Comparison of ENCODE assay signal across 19 cellular contexts in the genomic region with DNA sequence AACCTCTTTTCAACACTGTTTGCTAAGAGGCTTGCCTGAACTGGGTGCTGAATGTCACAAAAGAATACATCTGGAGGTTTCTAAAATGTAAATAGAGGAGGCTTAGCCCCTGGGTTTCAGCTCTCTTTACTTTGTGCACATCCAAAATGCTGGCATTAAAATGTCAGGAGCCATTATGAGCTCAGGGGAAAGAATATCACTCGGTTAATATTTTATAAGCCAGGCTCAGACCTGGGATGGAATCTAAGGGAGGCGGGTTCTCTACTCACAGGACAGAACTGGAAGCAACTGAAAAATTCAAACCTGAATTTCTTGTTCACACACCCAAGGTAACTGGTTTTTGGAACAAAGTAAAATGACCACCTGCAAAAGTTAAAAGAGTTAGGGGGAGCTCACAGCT.
DNase-seq lines count a peak whose midpoint lies in the region; ATAC-seq and TF ChIP-seq lines count a peak whose summit lies in the region.
"Had no signal": no experiment of that assay in that cellular context is flagged by ENCODE, and none has a peak within 500 bp of the region (broad histone marks: within the 10 kb centered on the region; RNA-seq: fewer than 3 reads in every experiment).

No MANE protein-coding gene starts in this region.

- H3K27ac ChIP-seq in GM23338 (ENCODE audit: low read depth): no peak overlapping the region
- H3K27ac ChIP-seq: coronary artery, vagina had no signal

- no peak for ATAC-seq in GM23338
- no peak for ATAC-seq in HG03095 (IDR thresholded peaks at IDR 0.05; ENCODE audit: unreplicated experiment)
- no peak for ATAC-seq in HG03139 (IDR thresholded peaks at IDR 0.05; ENCODE audit: unreplicated experiment)
- ATAC-seq: activated T-cell treated with anti-CD3 and anti-CD28 coated beads, Interleukin-2, amount 50 U/mL, for 4 hours had no signal

- H3K9me3 Mint-ChIP-seq in GM23338 (no peaks in the 10 kb centered on the region), nephron (no peaks in the 10 kb centered on the region)
- H3K9me3 Mint-ChIP-seq: activated T-cell treated with anti-CD3 and anti-CD28 coated beads, Interleukin-2, amount 50 U/mL, for 4 hours; nephron progenitor cell had no signal

- H3K4me3 ChIP-seq in GM23338: no peak overlapping the region
- H3K4me3 ChIP-seq: coronary artery, HAP-1, vagina had no signal

- H3K36me3 Mint-ChIP-seq in GM23338 (ENCODE audit: low read depth) (no peaks in the 10 kb centered on the region), nephron (ENCODE audit: low read depth) (no peaks in the 10 kb centered on the region)

- TF ChIP-seq CTCF in GM23338 (conservative IDR thresholded peaks at IDR 0.05; ENCODE audit: low read depth in 2 of 2): no peak
- TF ChIP-seq CTCF in nephron (IDR thresholded peaks at IDR 0.05; ENCODE audit: unreplicated experiment in 3 of 3): no peak

- H3K9me2 ChIP-seq in GM23338 (ENCODE audit: insufficient read depth): peaks cover 6% of the 10 kb centered on the region; the same call in 1 of the 2 replicates

- no peaks in the 10 kb centered on the region for H3K36me3 ChIP-seq in GM23338 (ENCODE audit: insufficient read depth)
- H3K36me3 ChIP-seq: HAP-1, vagina had no signal

- H3K27me3 Mint-ChIP-seq in GM23338 (ENCODE audit: insufficient read depth, low read depth, poor library complexity) (no peaks in the 10 kb centered on the region), nephron (ENCODE audit: low read depth) (peaks cover 30% of the 10 kb centered on the region)

- H4K20me1 ChIP-seq in GM23338 (replicated peaks; ENCODE audit: insufficient read depth): no peaks in the 10 kb centered on the region

- no peaks in the 10 kb centered on the region for H3K27me3 ChIP-seq in GM23338 (ENCODE audit: insufficient read depth)
- H3K27me3 ChIP-seq: vagina had no signal

- H3K4me3 Mint-ChIP-seq in GM23338 (no peak overlapping the region), nephron (no peak overlapping the region)
- H3K4me3 Mint-ChIP-seq: activated T-cell treated with anti-CD3 and anti-CD28 coated beads, Interleukin-2, amount 50 U/mL, for 4 hours; nephron progenitor cell had no signal

- 0 out of 2 replicates have a peak, but pooled peaks cover 7% of the 10 kb centered on the region for H3K4me1 ChIP-seq in GM23338 (ENCODE audit: insufficient read depth)
- H3K4me1 ChIP-seq: HAP-1 had no signal

- H3K4me1 Mint-ChIP-seq in GM23338: peaks cover 25% of the 10 kb centered on the region
- H3K4me1 Mint-ChIP-seq in nephron: peaks cover 10% of the 10 kb centered on the region
- H3K4me1 Mint-ChIP-seq: nephron progenitor cell had no signal

- H3K4me2 ChIP-seq in GM23338: no peak overlapping the region

- no peaks in the 10 kb centered on the region for H3F3A ChIP-seq in GM23338 (replicated peaks; ENCODE audit: low read depth)

- no peaks in the 10 kb centered on the region for H3K79me2 ChIP-seq in GM23338 (replicated peaks; ENCODE audit: insufficient read depth)

- DNase-seq in GM23338 (ENCODE audit: low spot score) (no peak), NCI-H146 treated with DMSO at 0.1 percent for 48 hours (lab: John Stamatoyannopoulos, UW; ENCODE audit: unreplicated experiment) (peak; percentile 99), NCI-H510A treated with DMSO at 0.1 percent for 48 hours (lab: John Stamatoyannopoulos, UW) (peak; percentile 83), nucleus accumbens (lab: John Stamatoyannopoulos, UW) (no peak)
- DNase-seq: activated CD4-positive, CD25-positive, alpha-beta regulatory T cell treated with anti-CD3 and anti-CD28 coated beads, Interleukin-2, amount 50 U/mL, for 72 hours; activated naive CD4-positive, alpha-beta T cell treated with Interleukin-2 at 50 U/mL for 16 hours; activated T-cell treated with anti-CD3 and anti-CD28 coated beads, Interleukin-2, amount 50 U/mL, for 4 hours; amniotic stem cell; DMS 273 treated with DMSO at 0.1 percent for 48 hours; islet precursor cell; KBM-7; nephron progenitor cell; T1000 had no signal

- peak overlapping the region; percentile 82; the same call in 1 of the 2 replicates for H2AFZ ChIP-seq in GM23338

- H3K27ac Mint-ChIP-seq in GM23338 (no peak overlapping the region), nephron (peak overlapping the region; percentile 18 to 72 (median 57))
- H3K27ac Mint-ChIP-seq: nephron progenitor cell had no signal

TF ChIP-seq in GM23338, 12 proteins besides CTCF, POLR2A, EP300 and RAD21:
- no peak for TF ChIP-seq EZH2phosphoT487 (IDR thresholded peaks at IDR 0.05; ENCODE audit: unreplicated experiment)

Comparison
In these comparisons a context has a peak if more than half of its experiments do, and no peak if none do; other contexts are left out.
1. DNase-seq: peak in NCI-H146 treated with DMSO at 0.1 percent for 48 hours (single experiment) and NCI-H510A treated with DMSO at 0.1 percent for 48 hours (single experiment); none in GM23338 (single experiment) and nucleus accumbens (0 of 56).